In genomic region chr17:11644265-11645212, GRCh38 we compare ENCODE assay signal across 9 cellular contexts. TPM values are rescaled to one million over a fixed set of nuclear protein-coding genes. Genes with fewer than 3 reads are reported as not detected.
A peak's percentile ranks its signal among the peaks of the same experiment; 100 is the strongest.
DNase-seq lines count a peak whose midpoint lies in the region; ATAC-seq and TF ChIP-seq lines count a peak whose summit lies in the region.
"Had no signal": no experiment of that assay in that cellular context is flagged by ENCODE, and none has a peak within 500 bp of the region (broad histone marks: within the 10 kb centered on the region; RNA-seq: fewer than 3 reads in every experiment).

No MANE protein-coding gene starts in this region.

- no peak overlapping the region for H3K9ac ChIP-seq in MM.1S (ENCODE audit: low read length)
- H3K9ac ChIP-seq: BLaER1 treated with 17β-estradiol and CSF1 and Interleukin-3, amounts not matched to agents 10 nM and 100 nM had no signal

- H4K20me1 ChIP-seq in MM.1S (ENCODE audit: insufficient read depth, low read length): no peaks in the 10 kb centered on the region
- H4K20me1 ChIP-seq: BLaER1 treated with 17β-estradiol and CSF1 and Interleukin-3, amounts not matched to agents 10 nM and 100 nM had no signal

- H3K4me3 ChIP-seq in MM.1S (ENCODE audit: low read length) (no peak overlapping the region), SJCRH30 (no peak overlapping the region), cardiac fibroblast (replicated peaks in 1 of 2; ENCODE audit: low read depth in 2 of 2, low read length in 2 of 2) (no peak overlapping the region), kidney epithelial cell (ENCODE audit: low read depth, low read length) (no peak overlapping the region)
- H3K4me3 ChIP-seq: BLaER1 treated with 17β-estradiol and CSF1 and Interleukin-3, amounts not matched to agents 10 nM and 100 nM had no signal

- no peak overlapping the region; the same call in 1 of the 2 replicates for H3K4me2 ChIP-seq in MM.1S (ENCODE audit: low read depth, low read length)
- H3K4me2 ChIP-seq: BLaER1 treated with 17β-estradiol and CSF1 and Interleukin-3, amounts not matched to agents 10 nM and 100 nM had no signal

- DNase-seq in NCI-H1417 (lab: John Stamatoyannopoulos, UW): peak; percentile 12 to 62 (median 52)
- DNase-seq in NCI-H1417 treated with DMSO at 0.1 percent for 48 hours (lab: John Stamatoyannopoulos, UW): no peak
- peak; percentile 66 for DNase-seq in MM.1S
- DNase-seq in SJCRH30: peak; percentile 52 to 81
- peak; percentile 69 to 73 for DNase-seq in cardiac fibroblast (ENCODE audit: low read depth in 2 of 2)
- DNase-seq in kidney epithelial cell (ENCODE audit: low read depth): peak; percentile 45
- peak; percentile 24 for DNase-seq in stimulated activated CD4-positive, alpha-beta T cell treated with anti-CD3 and anti-CD28 coated beads, Interleukin-2, amount 100 ng/mL, for 48 hours

- TF ChIP-seq CTCF in MM.1S (IDR thresholded peaks at IDR 0.05; ENCODE audit: low read length) (peak; percentile 69), cardiac fibroblast (IDR thresholded peaks at IDR 0.05; ENCODE audit: low read depth, low read length) (peak; percentile 63), kidney epithelial cell (IDR thresholded peaks at IDR 0.05; ENCODE audit: insufficient read depth, low read length, poor library complexity, severe bottlenecking) (peak; percentile 83)

- no peaks in the 10 kb centered on the region for H3K4me1 ChIP-seq in MM.1S (ENCODE audit: low read length)
- no peaks in the 10 kb centered on the region for H3K4me1 ChIP-seq in SJCRH30
- H3K4me1 ChIP-seq: BLaER1 treated with 17β-estradiol and CSF1 and Interleukin-3, amounts not matched to agents 10 nM and 100 nM had no signal

- H2AFZ ChIP-seq in MM.1S (ENCODE audit: low read length): no peak overlapping the region

- H3K9me3 ChIP-seq in MM.1S (replicated peaks; ENCODE audit: insufficient read depth, low read length) (no peaks in the 10 kb centered on the region), SJCRH30 (replicated peaks) (no peaks in the 10 kb centered on the region)
- H3K9me3 ChIP-seq: BLaER1 treated with 17β-estradiol and CSF1 and Interleukin-3, amounts not matched to agents 10 nM and 100 nM had no signal

- H3K9me2 ChIP-seq in MM.1S (replicated peaks; ENCODE audit: insufficient read depth, low read length): no peaks in the 10 kb centered on the region

- no peaks in the 10 kb centered on the region for H3K79me2 ChIP-seq in MM.1S (ENCODE audit: low read length)

- H3K27ac ChIP-seq in MM.1S (ENCODE audit: low read length) (no peak overlapping the region), SJCRH30 (no peak overlapping the region)
- H3K27ac ChIP-seq: BLaER1 treated with 17β-estradiol and CSF1 and Interleukin-3, amounts not matched to agents 10 nM and 100 nM had no signal

- H3K27me3 ChIP-seq in MM.1S (replicated peaks; ENCODE audit: insufficient read depth, low read length) (no peaks in the 10 kb centered on the region), SJCRH30 (no peaks in the 10 kb centered on the region), kidney epithelial cell (ENCODE audit: control insufficient read depth, insufficient read depth, low read length) (no peaks in the 10 kb centered on the region)
- H3K27me3 ChIP-seq: BLaER1 treated with 17β-estradiol and CSF1 and Interleukin-3, amounts not matched to agents 10 nM and 100 nM had no signal

- no peak for ATAC-seq in GM19452 (IDR thresholded peaks at IDR 0.05; ENCODE audit: unreplicated experiment)

- H3K36me3 ChIP-seq in MM.1S (replicated peaks; ENCODE audit: insufficient read depth, low read length) (no peaks in the 10 kb centered on the region), SJCRH30 (no peaks in the 10 kb centered on the region), kidney epithelial cell (ENCODE audit: control insufficient read depth, insufficient read depth, low read length) (no peaks in the 10 kb centered on the region)
- H3K36me3 ChIP-seq: BLaER1 treated with 17β-estradiol and CSF1 and Interleukin-3, amounts not matched to agents 10 nM and 100 nM had no signal

- H3F3A ChIP-seq in MM.1S (ENCODE audit: insufficient read depth, low read length): no peaks in the 10 kb centered on the region

RNA-seq across cellular contexts. Expression of gene DNAH9, which starts 46.3 kb away (rescaled TPM):
- 0.13 and 0.16 TPM in 2 replicates for total RNA-seq in SJCRH30 (2014; rRNA removed; shearing (Covaris generic))
- 0.08 and 0.21 TPM in 2 replicates for total RNA-seq in kidney epithelial cell
